ENCODE assay signal across 1 cellular context in the genomic region with DNA sequence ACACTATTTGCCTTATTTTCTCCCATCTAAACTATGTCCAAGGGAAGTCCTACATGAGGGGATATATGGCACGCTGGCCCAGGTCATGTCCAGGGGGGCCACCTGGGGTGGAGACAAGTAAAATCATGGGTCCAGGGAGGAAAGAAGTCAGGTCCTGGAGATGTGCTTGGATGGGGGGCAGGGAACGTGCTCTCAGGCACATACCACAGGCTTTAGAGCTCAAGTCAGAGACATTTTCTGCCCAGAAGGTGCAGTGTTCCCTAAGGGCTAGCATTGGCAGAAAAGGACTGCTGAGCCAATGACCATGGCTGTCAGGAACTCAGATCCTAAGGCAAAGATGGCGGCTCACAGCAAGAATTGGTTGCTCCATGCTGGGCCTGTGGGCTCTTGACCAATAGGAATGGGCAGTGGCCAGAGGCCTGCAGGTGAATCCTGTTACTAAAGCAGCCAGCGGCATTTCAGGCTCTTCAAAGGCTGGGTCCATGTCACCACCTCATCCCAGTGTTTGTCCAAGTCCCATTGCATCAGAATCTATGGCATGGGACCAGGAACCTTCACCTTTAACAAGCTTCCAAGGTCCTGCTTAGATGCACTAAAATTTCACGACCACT.
A peak's percentile ranks its signal among the peaks of the same experiment; 100 is the strongest.
TF ChIP-seq lines count a peak whose summit lies in the region.

No MANE protein-coding gene starts in this region.

TF ChIP-seq in HepG2, 621 proteins besides CTCF, POLR2A, EP300 and RAD21 (continued from another document):
- TF ChIP-seq, protein P1, sequence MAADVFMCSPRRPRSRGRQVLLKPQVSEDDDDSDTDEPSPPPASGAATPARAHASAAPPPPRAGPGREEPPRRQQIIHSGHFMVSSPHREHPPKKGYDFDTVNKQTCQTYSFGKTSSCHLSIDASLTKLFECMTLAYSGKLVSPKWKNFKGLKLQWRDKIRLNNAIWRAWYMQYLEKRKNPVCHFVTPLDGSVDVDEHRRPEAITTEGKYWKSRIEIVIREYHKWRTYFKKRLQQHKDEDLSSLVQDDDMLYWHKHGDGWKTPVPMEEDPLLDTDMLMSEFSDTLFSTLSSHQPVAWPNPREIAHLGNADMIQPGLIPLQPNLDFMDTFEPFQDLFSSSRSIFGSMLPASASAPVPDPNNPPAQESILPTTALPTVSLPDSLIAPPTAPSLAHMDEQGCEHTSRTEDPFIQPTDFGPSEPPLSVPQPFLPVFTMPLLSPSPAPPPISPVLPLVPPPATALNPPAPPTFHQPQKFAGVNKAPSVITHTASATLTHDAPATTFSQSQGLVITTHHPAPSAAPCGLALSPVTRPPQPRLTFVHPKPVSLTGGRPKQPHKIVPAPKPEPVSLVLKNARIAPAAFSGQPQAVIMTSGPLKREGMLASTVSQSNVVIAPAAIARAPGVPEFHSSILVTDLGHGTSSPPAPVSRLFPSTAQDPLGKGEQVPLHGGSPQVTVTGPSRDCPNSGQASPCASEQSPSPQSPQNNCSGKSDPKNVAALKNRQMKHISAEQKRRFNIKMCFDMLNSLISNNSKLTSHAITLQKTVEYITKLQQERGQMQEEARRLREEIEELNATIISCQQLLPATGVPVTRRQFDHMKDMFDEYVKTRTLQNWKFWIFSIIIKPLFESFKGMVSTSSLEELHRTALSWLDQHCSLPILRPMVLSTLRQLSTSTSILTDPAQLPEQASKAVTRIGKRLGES (CRISPR knock-in tag; IDR thresholded peaks at IDR 0.05; ENCODE audit: borderline replicate concordance) = no peak
- TF ChIP-seq ZNF460 (CRISPR knock-in tag; IDR thresholded peaks at IDR 0.05; ENCODE audit: borderline replicate concordance) = no peak
- TF ChIP-seq TCF7 (IDR thresholded peaks at IDR 0.05; ENCODE audit: low read depth) = peak; percentile 62
- TF ChIP-seq, protein P2, sequence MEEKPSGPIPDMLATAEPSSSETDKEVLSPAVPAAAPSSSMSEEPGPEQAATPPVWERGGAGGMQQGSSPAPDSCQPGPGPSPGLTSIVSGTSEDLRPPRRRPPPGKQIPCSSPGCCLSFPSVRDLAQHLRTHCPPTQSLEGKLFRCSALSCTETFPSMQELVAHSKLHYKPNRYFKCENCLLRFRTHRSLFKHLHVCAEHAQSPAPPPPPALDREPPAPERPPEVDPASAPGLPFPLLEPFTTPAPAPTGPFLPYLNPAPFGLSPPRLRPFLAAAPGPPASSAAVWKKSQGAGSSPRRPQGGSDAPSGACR (CRISPR knock-in tag; IDR thresholded peaks at IDR 0.05) = no peak
- TF ChIP-seq, protein P3, sequence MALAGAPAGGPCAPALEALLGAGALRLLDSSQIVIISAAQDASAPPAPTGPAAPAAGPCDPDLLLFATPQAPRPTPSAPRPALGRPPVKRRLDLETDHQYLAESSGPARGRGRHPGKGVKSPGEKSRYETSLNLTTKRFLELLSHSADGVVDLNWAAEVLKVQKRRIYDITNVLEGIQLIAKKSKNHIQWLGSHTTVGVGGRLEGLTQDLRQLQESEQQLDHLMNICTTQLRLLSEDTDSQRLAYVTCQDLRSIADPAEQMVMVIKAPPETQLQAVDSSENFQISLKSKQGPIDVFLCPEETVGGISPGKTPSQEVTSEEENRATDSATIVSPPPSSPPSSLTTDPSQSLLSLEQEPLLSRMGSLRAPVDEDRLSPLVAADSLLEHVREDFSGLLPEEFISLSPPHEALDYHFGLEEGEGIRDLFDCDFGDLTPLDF (CRISPR knock-in tag; IDR thresholded peaks at IDR 0.05) = no peak
- TF ChIP-seq ZSCAN20 (CRISPR knock-in tag; IDR thresholded peaks at IDR 0.05; ENCODE audit: borderline replicate concordance) = no peak
- TF ChIP-seq YEATS4 (CRISPR knock-in tag; IDR thresholded peaks at IDR 0.05; ENCODE audit: borderline replicate concordance) = no peak
- TF ChIP-seq, protein P4, sequence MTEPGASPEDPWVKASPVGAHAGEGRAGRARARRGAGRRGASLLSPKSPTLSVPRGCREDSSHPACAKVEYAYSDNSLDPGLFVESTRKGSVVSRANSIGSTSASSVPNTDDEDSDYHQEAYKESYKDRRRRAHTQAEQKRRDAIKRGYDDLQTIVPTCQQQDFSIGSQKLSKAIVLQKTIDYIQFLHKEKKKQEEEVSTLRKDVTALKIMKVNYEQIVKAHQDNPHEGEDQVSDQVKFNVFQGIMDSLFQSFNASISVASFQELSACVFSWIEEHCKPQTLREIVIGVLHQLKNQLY (CRISPR knock-in tag; IDR thresholded peaks at IDR 0.05) = no peak
- TF ChIP-seq, protein P5, sequence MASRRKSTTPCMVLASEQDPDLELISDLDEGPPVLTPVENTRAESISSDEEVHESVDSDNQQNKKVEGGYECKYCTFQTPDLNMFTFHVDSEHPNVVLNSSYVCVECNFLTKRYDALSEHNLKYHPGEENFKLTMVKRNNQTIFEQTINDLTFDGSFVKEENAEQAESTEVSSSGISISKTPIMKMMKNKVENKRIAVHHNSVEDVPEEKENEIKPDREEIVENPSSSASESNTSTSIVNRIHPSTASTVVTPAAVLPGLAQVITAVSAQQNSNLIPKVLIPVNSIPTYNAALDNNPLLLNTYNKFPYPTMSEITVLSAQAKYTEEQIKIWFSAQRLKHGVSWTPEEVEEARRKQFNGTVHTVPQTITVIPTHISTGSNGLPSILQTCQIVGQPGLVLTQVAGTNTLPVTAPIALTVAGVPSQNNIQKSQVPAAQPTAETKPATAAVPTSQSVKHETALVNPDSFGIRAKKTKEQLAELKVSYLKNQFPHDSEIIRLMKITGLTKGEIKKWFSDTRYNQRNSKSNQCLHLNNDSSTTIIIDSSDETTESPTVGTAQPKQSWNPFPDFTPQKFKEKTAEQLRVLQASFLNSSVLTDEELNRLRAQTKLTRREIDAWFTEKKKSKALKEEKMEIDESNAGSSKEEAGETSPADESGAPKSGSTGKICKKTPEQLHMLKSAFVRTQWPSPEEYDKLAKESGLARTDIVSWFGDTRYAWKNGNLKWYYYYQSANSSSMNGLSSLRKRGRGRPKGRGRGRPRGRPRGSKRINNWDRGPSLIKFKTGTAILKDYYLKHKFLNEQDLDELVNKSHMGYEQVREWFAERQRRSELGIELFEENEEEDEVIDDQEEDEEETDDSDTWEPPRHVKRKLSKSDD (CRISPR knock-in tag; IDR thresholded peaks at IDR 0.05; ENCODE audit: low read depth) = no peak
- no peak for TF ChIP-seq THYN1 (CRISPR knock-in tag; IDR thresholded peaks at IDR 0.05; ENCODE audit: borderline replicate concordance, low read depth)
- TF ChIP-seq SALL1 (CRISPR knock-in tag; IDR thresholded peaks at IDR 0.05) = no peak
- no peak for TF ChIP-seq MAFF (IDR thresholded peaks at IDR 0.05; ENCODE audit: low read depth, low read length)
- TF ChIP-seq SNAPC2 (CRISPR knock-in tag; IDR thresholded peaks at IDR 0.05) = no peak
- no peak for TF ChIP-seq ZNF557 (CRISPR knock-in tag; IDR thresholded peaks at IDR 0.05)
- TF ChIP-seq, protein P6, sequence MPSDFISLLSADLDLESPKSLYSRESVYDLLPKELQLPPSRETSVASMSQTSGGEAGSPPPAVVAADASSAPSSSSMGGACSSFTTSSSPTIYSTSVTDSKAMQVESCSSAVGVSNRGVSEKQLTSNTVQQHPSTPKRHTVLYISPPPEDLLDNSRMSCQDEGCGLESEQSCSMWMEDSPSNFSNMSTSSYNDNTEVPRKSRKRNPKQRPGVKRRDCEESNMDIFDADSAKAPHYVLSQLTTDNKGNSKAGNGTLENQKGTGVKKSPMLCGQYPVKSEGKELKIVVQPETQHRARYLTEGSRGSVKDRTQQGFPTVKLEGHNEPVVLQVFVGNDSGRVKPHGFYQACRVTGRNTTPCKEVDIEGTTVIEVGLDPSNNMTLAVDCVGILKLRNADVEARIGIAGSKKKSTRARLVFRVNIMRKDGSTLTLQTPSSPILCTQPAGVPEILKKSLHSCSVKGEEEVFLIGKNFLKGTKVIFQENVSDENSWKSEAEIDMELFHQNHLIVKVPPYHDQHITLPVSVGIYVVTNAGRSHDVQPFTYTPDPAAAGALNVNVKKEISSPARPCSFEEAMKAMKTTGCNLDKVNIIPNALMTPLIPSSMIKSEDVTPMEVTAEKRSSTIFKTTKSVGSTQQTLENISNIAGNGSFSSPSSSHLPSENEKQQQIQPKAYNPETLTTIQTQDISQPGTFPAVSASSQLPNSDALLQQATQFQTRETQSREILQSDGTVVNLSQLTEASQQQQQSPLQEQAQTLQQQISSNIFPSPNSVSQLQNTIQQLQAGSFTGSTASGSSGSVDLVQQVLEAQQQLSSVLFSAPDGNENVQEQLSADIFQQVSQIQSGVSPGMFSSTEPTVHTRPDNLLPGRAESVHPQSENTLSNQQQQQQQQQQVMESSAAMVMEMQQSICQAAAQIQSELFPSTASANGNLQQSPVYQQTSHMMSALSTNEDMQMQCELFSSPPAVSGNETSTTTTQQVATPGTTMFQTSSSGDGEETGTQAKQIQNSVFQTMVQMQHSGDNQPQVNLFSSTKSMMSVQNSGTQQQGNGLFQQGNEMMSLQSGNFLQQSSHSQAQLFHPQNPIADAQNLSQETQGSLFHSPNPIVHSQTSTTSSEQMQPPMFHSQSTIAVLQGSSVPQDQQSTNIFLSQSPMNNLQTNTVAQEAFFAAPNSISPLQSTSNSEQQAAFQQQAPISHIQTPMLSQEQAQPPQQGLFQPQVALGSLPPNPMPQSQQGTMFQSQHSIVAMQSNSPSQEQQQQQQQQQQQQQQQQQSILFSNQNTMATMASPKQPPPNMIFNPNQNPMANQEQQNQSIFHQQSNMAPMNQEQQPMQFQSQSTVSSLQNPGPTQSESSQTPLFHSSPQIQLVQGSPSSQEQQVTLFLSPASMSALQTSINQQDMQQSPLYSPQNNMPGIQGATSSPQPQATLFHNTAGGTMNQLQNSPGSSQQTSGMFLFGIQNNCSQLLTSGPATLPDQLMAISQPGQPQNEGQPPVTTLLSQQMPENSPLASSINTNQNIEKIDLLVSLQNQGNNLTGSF (CRISPR knock-in tag; IDR thresholded peaks at IDR 0.05) = no peak
- TF ChIP-seq RFX1 (IDR thresholded peaks at IDR 0.05) = no peak
- no peak for TF ChIP-seq RORA (CRISPR knock-in tag; IDR thresholded peaks at IDR 0.05)
- 0 out of 2 replicates have a peak, but pooled peaks have one; percentile 14 for TF ChIP-seq HMG20A (CRISPR knock-in tag; IDR thresholded peaks at IDR 0.05; ENCODE audit: borderline replicate concordance)
- no peak for TF ChIP-seq ZNF766 (CRISPR knock-in tag; IDR thresholded peaks at IDR 0.05; ENCODE audit: borderline replicate concordance)
- peak; percentile 20; the same call in 1 of the 2 replicates for TF ChIP-seq FOXA3 (CRISPR knock-in tag; IDR thresholded peaks at IDR 0.05)
- TF ChIP-seq ARNTL (CRISPR knock-in tag; IDR thresholded peaks at IDR 0.05) = no peak
- no peak for TF ChIP-seq MAZ (IDR thresholded peaks at IDR 0.05; ENCODE audit: borderline replicate concordance, low read depth, low read length)
- TF ChIP-seq MAZ (CRISPR knock-in tag; IDR thresholded peaks at IDR 0.05; ENCODE audit: low read depth) = no peak
- TF ChIP-seq KAT2B (IDR thresholded peaks at IDR 0.05; ENCODE audit: borderline replicate concordance, low read depth, low read length) = no peak
- TF ChIP-seq, protein P7, sequence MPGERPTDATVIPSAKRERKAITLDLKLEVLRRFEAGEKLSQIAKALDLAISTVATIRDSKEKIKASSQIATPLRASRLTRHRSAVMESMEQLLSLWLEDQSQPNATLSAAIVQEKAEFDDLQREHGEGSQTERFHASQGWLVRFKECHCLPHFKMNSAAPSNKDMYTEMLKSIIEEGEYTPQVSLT (CRISPR knock-in tag; IDR thresholded peaks at IDR 0.05; ENCODE audit: borderline replicate concordance, low read depth) = no peak
- TF ChIP-seq HMGA1 (CRISPR knock-in tag; conservative IDR thresholded peaks at IDR 0.05) = no peak
- TF ChIP-seq ZNF737 (CRISPR knock-in tag; IDR thresholded peaks at IDR 0.05; ENCODE audit: borderline replicate concordance) = no peak
